Comparison of ENCODE assay signal across 10 cellular contexts in genomic region chr19:12195501-12195860, GRCh38. TPM values are rescaled to one million over a fixed set of nuclear protein-coding genes. Genes with fewer than 3 reads are reported as not detected.
DNase-seq lines count a peak whose midpoint lies in the region; ATAC-seq and TF ChIP-seq lines count a peak whose summit lies in the region.
"Had no signal": no experiment of that assay in that cellular context is flagged by ENCODE, and none has a peak within 500 bp of the region (broad histone marks: within the 10 kb centered on the region; RNA-seq: fewer than 3 reads in every experiment).

No MANE protein-coding gene starts in this region.

- H3K4me1 ChIP-seq in mammary epithelial cell (ENCODE audit: insufficient read depth, low read length), result no peaks in the 10 kb centered on the region
- H3K4me1 ChIP-seq in thymus (ENCODE audit: control insufficient read depth, insufficient read depth, low read length), result peaks cover 6% of the 10 kb centered on the region
- H3K4me1 ChIP-seq: SJSA1 had no signal

- BruUV-seq in mammary epithelial cell (replicated peaks; lab: Mats Ljungman, UMichigan), result no TSS peak

- H3K4me3 Mint-ChIP-seq in activated T-cell treated with anti-CD3 and anti-CD28 coated beads, Interleukin-2, amount 50 U/mL, for 24 hours, result peak overlapping the region; percentile 73

- H3K9me3 ChIP-seq in mammary epithelial cell (replicated peaks; ENCODE audit: insufficient read depth, low read length), result peaks cover 40% of the 10 kb centered on the region
- H3K9me3 ChIP-seq in thymus (ENCODE audit: control insufficient read depth), result peaks cover 4% of the 10 kb centered on the region

- H3K36me3 ChIP-seq in mammary epithelial cell (ENCODE audit: insufficient read depth, low read length) (no peaks in the 10 kb centered on the region), thymus (ENCODE audit: control insufficient read depth, insufficient read depth) (peaks cover 7% of the 10 kb centered on the region)

- peak overlapping the region; percentile 47 to 57 (median 53) for H3K4me3 ChIP-seq in mammary epithelial cell (replicated peaks in 1 of 3; ENCODE audit: insufficient read depth in 1 of 3, low read depth in 2 of 3, low read length in 3 of 3)
- peak overlapping the region; percentile 64 for H3K4me3 ChIP-seq in thymus (ENCODE audit: low read length)
- H3K4me3 ChIP-seq: SJSA1 had no signal

- CTCF ChIA-PET in mammary epithelial cell (lab: Charles Lee; ENCODE audit: low non-redundant PET), result no interaction called here

- in situ Hi-C loops in mammary epithelial cell (cut with MboI; ENCODE audit: low sequenced_read_pairs in 2 of 2), result no loop called here

- H4K20me1 ChIP-seq in mammary epithelial cell (ENCODE audit: insufficient read depth, low read length), result no peaks in the 10 kb centered on the region

- no peak for DNase-seq in activated T-cell treated with anti-CD3 and anti-CD28 coated beads, Interleukin-2, amount 50 U/mL, for 24 hours
- no peak for DNase-seq in activated T-cell treated with anti-CD3 and anti-CD28 coated beads, Interleukin-2, amount 50 U/mL, for 1 hour
- DNase-seq in mammary epithelial cell (no peak), medulla oblongata (ENCODE audit: extremely low spot score) (peak; percentile 2)
- no peak for DNase-seq in NK-92 treated with Interleukin-12 subunit alpha and Interleukin-12 subunit beta, amount 100 ng/mL, for 24 hours (lab: John Stamatoyannopoulos, UW)
- DNase-seq: AML-193 had no signal

- peaks cover 83% of the 10 kb centered on the region for H3K36me3 Mint-ChIP-seq in activated T-cell treated with anti-CD3 and anti-CD28 coated beads, Interleukin-2, amount 50 U/mL, for 24 hours (ENCODE audit: low read depth)

- no peak for ATAC-seq in GM21367 (IDR thresholded peaks at IDR 0.05; ENCODE audit: unreplicated experiment)
- ATAC-seq in GM18498 (IDR thresholded peaks at IDR 0.05; ENCODE audit: unreplicated experiment), result no peak

- WGBS in mammary epithelial cell (ENCODE audit: low coverage, missing lambda C conversion rate), result 4% methylated on average over 10 of the region's 11 CpGs
- 14% methylated on average over 11 of the region's 11 CpGs for WGBS in thymus

- H3K4me2 ChIP-seq in mammary epithelial cell (ENCODE audit: insufficient read depth, low read depth, low read length), result peak overlapping the region; percentile 88

- no peaks in the 10 kb centered on the region for H3K27me3 ChIP-seq in mammary epithelial cell (ENCODE audit: insufficient read depth, low read length)
- H3K27me3 ChIP-seq in thymus (ENCODE audit: control insufficient read depth, insufficient read depth), result no peaks in the 10 kb centered on the region
- H3K27me3 ChIP-seq: SJSA1 had no signal

- peak overlapping the region; percentile 76 for H3K27ac Mint-ChIP-seq in activated T-cell treated with anti-CD3 and anti-CD28 coated beads, Interleukin-2, amount 50 U/mL, for 24 hours

- intact Hi-C loops in mammary epithelial cell (cut with micrococcal nuclease), result no loop called here

- TF ChIP-seq CTCF in mammary epithelial cell (conservative IDR thresholded peaks at IDR 0.05 in 1 of 2, IDR thresholded peaks at IDR 0.05 in 1 of 2; ENCODE audit: extremely low read depth in 1 of 2, insufficient read depth in 1 of 2, low read depth in 1 of 2, low read length in 2 of 2), result no peak

- dilution Hi-C loops in mammary epithelial cell (cut with HindIII; ENCODE audit: low sequenced_read_pairs), result no loop called here

- no peak overlapping the region for H3K27ac ChIP-seq in mammary epithelial cell (ENCODE audit: insufficient read depth, low read depth, low read length)
- no peak overlapping the region for H3K27ac ChIP-seq in thymus (ENCODE audit: low read depth)
- H3K27ac ChIP-seq: SJSA1 had no signal

- H3K27me3 Mint-ChIP-seq in activated T-cell treated with anti-CD3 and anti-CD28 coated beads, Interleukin-2, amount 50 U/mL, for 24 hours, result peaks cover 4% of the 10 kb centered on the region

- peaks cover 45% of the 10 kb centered on the region for H3K9me3 Mint-ChIP-seq in activated T-cell treated with anti-CD3 and anti-CD28 coated beads, Interleukin-2, amount 50 U/mL, for 24 hours

- peaks cover 27% of the 10 kb centered on the region for H3K4me1 Mint-ChIP-seq in activated T-cell treated with anti-CD3 and anti-CD28 coated beads, Interleukin-2, amount 50 U/mL, for 24 hours (ENCODE audit: low read depth)

- H3K9ac ChIP-seq in mammary epithelial cell (ENCODE audit: insufficient read depth, low read length), result no peak overlapping the region

- peak overlapping the region; percentile 91 for H2AFZ ChIP-seq in mammary epithelial cell (ENCODE audit: low read depth, low read length)

- H3K79me2 ChIP-seq in mammary epithelial cell (ENCODE audit: insufficient read depth, low read length), result no peaks in the 10 kb centered on the region

RNA-seq across cellular contexts. Expression of gene ZNF136, which starts 32.6 kb away (rescaled TPM):
- total RNA-seq in mammary epithelial cell, result 1 to 10 TPM; 5.4 to 6.7 TPM
- polyA plus RNA-seq in mammary epithelial cell (1.2 TPM), thymus (8.3 TPM)
- polyA minus RNA-seq in mammary epithelial cell, result not detected

RNA-seq across cellular contexts. Expression of gene ZNF625, which starts 38.9 kb away (rescaled TPM):
- 10 to 100 TPM in 1 of 2 donors, 1 to 10 TPM in 1; 5.7 to 11.7 TPM for total RNA-seq in mammary epithelial cell
- polyA plus RNA-seq in mammary epithelial cell (1.2 TPM), thymus (1.9 TPM)
- polyA minus RNA-seq in mammary epithelial cell, result 20.1 TPM

RNA-seq across cellular contexts. Expression of gene ZNF20, which starts 55.3 kb away (rescaled TPM):
- 1 to 10 TPM; 5.2 to 7.3 TPM for total RNA-seq in mammary epithelial cell
- polyA plus RNA-seq in mammary epithelial cell (2.1 TPM), thymus (3.7 TPM)
- polyA minus RNA-seq in mammary epithelial cell, result not detected
